Comparison of ENCODE assay signal across 8 cellular contexts in genomic region chr10:50577681-50578350, GRCh38. TPM values are rescaled to one million over a fixed set of nuclear protein-coding genes. Genes with fewer than 3 reads are reported as not detected.
DNase-seq lines count a peak whose midpoint lies in the region; ATAC-seq and TF ChIP-seq lines count a peak whose summit lies in the region.

No MANE protein-coding gene starts in this region.

- TF ChIP-seq CTCF in HL-60 (IDR thresholded peaks at IDR 0.05; ENCODE audit: insufficient read depth, low read length) (no peak), brain (conservative IDR thresholded peaks at IDR 0.05) (no peak), mucosa of descending colon (IDR thresholded peaks at IDR 0.05) (no peak), Peyer's patch (IDR thresholded peaks at IDR 0.05) (no peak)

- H3K4me1 Mint-ChIP-seq in brain, result peaks cover 41% of the 10 kb centered on the region

- peaks cover 3% of the 10 kb centered on the region for H3K27me3 Mint-ChIP-seq in brain

- peaks cover 0 to 5% (median 0%) of the 10 kb centered on the region in 5 experiments for H3K9me3 Mint-ChIP-seq in brain

- intact Hi-C loops in mucosa of descending colon (cut with DNase I, micrococcal nuclease), result no loop called here

- peaks cover 29% of the 10 kb centered on the region for H3K4me1 ChIP-seq in mucosa of descending colon (ENCODE audit: low read depth)
- H3K4me1 ChIP-seq in Peyer's patch, result peaks cover 0 to 31% (median 2%) of the 10 kb centered on the region in 4 donors

- H3K36me3 ChIP-seq in mucosa of descending colon (ENCODE audit: low read depth), result no peaks in the 10 kb centered on the region
- no peaks in the 10 kb centered on the region for H3K36me3 ChIP-seq in Peyer's patch

- DNase-seq in ELF-1 (ENCODE audit: low read depth, low spot score), result peak; percentile 41
- peak; percentile 3 to 76 for DNase-seq in HL-60 (ENCODE audit: low read depth in 1 of 2, low spot score in 1 of 2)
- peak in 1 of 3 donors; percentile 62 for DNase-seq in mucosa of descending colon
- no peak for DNase-seq in Peyer's patch
- DNase-seq in stimulated activated CD8-positive, alpha-beta memory T cell treated with anti-CD3 and anti-CD28 coated beads, Interleukin-4, amount 100 ng/mL, for 48 hours, result no peak
- no peak for DNase-seq in NCI-H146 (lab: John Stamatoyannopoulos, UW)
- no peak for DNase-seq in GM19238 (ENCODE audit: insufficient read length, low spot score)

- peak overlapping the region in 3 of 5 experiments; percentile 28 to 41 (median 38) for H3K4me3 Mint-ChIP-seq in brain

- H3K27ac ChIP-seq in HL-60 (replicated peaks), result peak overlapping the region; percentile 21
- H3K27ac ChIP-seq in Peyer's patch, result no peak overlapping the region

- H3K36me3 Mint-ChIP-seq in brain, result no peaks in the 10 kb centered on the region

- H3K27ac Mint-ChIP-seq in brain, result peak overlapping the region; percentile 9 to 78 (median 75)

- H3K4me3 ChIP-seq in HL-60 (replicated peaks; ENCODE audit: insufficient read depth, low read length) (no peak overlapping the region), mucosa of descending colon (no peak overlapping the region), Peyer's patch (no peak overlapping the region)

- TF ChIP-seq POLR2A in Peyer's patch (IDR thresholded peaks at IDR 0.05), result no peak

- H3K27me3 ChIP-seq in HL-60 (ENCODE audit: insufficient read depth, poor library complexity, severe bottlenecking) (no peaks in the 10 kb centered on the region), Peyer's patch (no peaks in the 10 kb centered on the region)

- no peaks in the 10 kb centered on the region for H3K9me3 ChIP-seq in mucosa of descending colon
- H3K9me3 ChIP-seq in Peyer's patch, result no peaks in the 10 kb centered on the region

- ATAC-seq in mucosa of descending colon, result peak; percentile 84

RNA-seq across cellular contexts. Expression of gene SGMS1, which starts 45.9 kb away (rescaled TPM):
- 8.2 TPM for polyA plus RNA-seq in brain (ENCODE audit: insufficient read depth, low read depth, low replicate concordance)
- 10 to 100 TPM; 14.4 to 28.4 (median 20.0) TPM for total RNA-seq in mucosa of descending colon
- 100 to 1,000 TPM in 1 of 4 donors, 10 to 100 TPM in 3; 73.4 to 117 (median 88.4) TPM for total RNA-seq in Peyer's patch

Comparison
In these comparisons a context has a peak if more than half of its experiments do, and no peak if none do; other contexts are left out.
1. DNase-seq: peak in ELF-1 (single experiment) and HL-60 (2 of 2); none in Peyer's patch (0 of 3), stimulated activated CD8-positive, alpha-beta memory T cell treated with anti-CD3 and anti-CD28 coated beads, Interleukin-4, amount 100 ng/mL, for 48 hours (single experiment), NCI-H146 (single experiment) and GM19238 (single experiment).